7 cellular contexts compared by ENCODE assay signal in the genomic region with DNA sequence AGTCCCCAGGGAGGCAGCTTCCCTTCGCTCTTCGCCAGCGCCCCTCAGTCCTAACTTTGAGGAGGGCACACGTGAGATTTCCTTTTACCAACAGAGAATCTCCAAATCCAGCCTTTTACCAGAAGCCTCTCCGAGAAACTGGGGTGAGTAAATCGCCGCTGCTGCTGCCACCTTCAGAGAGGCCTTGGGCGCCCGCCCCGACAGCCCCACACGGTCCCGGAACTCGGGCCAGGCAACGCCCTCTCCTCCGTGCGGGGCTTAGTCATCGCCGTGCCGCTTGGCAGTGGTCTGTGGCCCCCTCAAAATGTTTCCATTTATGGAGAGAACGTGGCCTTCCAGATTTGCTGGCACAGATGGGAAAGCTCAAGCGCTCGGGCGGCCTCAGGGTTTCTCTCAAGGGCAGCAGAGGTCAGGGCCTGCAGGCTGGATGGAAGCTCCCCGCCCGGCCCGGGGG. TPM values are rescaled to one million over a fixed set of nuclear protein-coding genes. Genes with fewer than 3 reads are reported as not detected.
DNase-seq lines count a peak whose midpoint lies in the region; ATAC-seq and TF ChIP-seq lines count a peak whose summit lies in the region.

No MANE protein-coding gene starts in this region.

- no peak overlapping the region for H3K27ac Mint-ChIP-seq in T-helper 2 cell treated with Interferon-gamma antibody and Interleukin-4, amounts not matched to agents 5 μg/mL and 100 μg/mL, for 36 hours

- H3K4me1 ChIP-seq in SJSA1 (replicated peaks), result peaks cover 56% of the 10 kb centered on the region
- H3K4me1 ChIP-seq in esophagus (ENCODE audit: control insufficient read depth in 2 of 2, insufficient read depth in 2 of 2, low read length in 1 of 2), result peaks cover 2 to 9% of the 10 kb centered on the region in 2 donors
- H3K4me1 ChIP-seq in muscle layer of colon (ENCODE audit: insufficient read depth, low read length), result peaks cover 48% of the 10 kb centered on the region
- peaks cover 10 to 42% (median 21%) of the 10 kb centered on the region in 4 donors for H3K4me1 ChIP-seq in transverse colon

- TF ChIP-seq POLR2A in transverse colon (IDR thresholded peaks at IDR 0.05), result peak; percentile 53

- peak; percentile 85 for TF ChIP-seq EP300 in transverse colon (IDR thresholded peaks at IDR 0.05; ENCODE audit: low read depth)

- H3K9ac ChIP-seq in muscle layer of colon (ENCODE audit: low read length), result peak overlapping the region; percentile 62

- in situ Hi-C loops in transverse colon (cut with MboI; ENCODE audit: low pct_ligation_motif_present in 1 of 4, low pct_unique_long_range_greater_than_20kb in 1 of 4, low sequenced_read_pairs in 3 of 4), result no loop called here

- DNase-seq in SJSA1 (ENCODE audit: low read depth in 1 of 2, low spot score in 2 of 2) (peak; percentile 88 to 93), transverse colon (peak; percentile 74), germinal center (ENCODE audit: low spot score) (no peak)
- DNase-seq in T-helper 2 cell treated with Interferon-gamma antibody and Interleukin-4, amounts not matched to agents 5 μg/mL and 100 μg/mL, for 36 hours (ENCODE audit: low spot score), result no peak

- no peak for ATAC-seq in HG02763 (IDR thresholded peaks at IDR 0.05; ENCODE audit: unreplicated experiment)

- 0 out of 2 replicates have a peak overlapping the region, but pooled peaks have one; percentile 8 for H3K4me3 ChIP-seq in SJSA1
- H3K4me3 ChIP-seq in esophagus (ENCODE audit: low read depth in 1 of 2, low read length in 2 of 2), result no peak overlapping the region
- peak overlapping the region in 1 of 2 donors; percentile 10 for H3K4me3 ChIP-seq in muscle layer of colon (ENCODE audit: low read depth in 1 of 2, low read length in 2 of 2)
- H3K4me3 ChIP-seq in transverse colon, result no peak overlapping the region

- H3K27ac ChIP-seq in SJSA1 (peak overlapping the region; percentile 83), esophagus (ENCODE audit: low read depth in 2 of 2, low read length in 1 of 2) (peak overlapping the region; percentile 84 to 87), muscle layer of colon (ENCODE audit: low read depth, low read length) (peak overlapping the region; percentile 93), transverse colon (peak overlapping the region; percentile 83 to 95 (median 92))

- peaks cover 7% of the 10 kb centered on the region for H3K27me3 Mint-ChIP-seq in T-helper 2 cell treated with Interferon-gamma antibody and Interleukin-4, amounts not matched to agents 5 μg/mL and 100 μg/mL, for 36 hours (ENCODE audit: low read depth)

- intact Hi-C loops in transverse colon (cut with DNase I; ENCODE audit: low total_unique reads), result loop anchor here (2.0 to 5.0 kb wide), 3 partner anchors 32 to 76 kb away; a partner anchor contains a TSS

- no peak for TF ChIP-seq CTCF in transverse colon (IDR thresholded peaks at IDR 0.05)

- H3K9me3 Mint-ChIP-seq in T-helper 2 cell treated with Interferon-gamma antibody and Interleukin-4, amounts not matched to agents 5 μg/mL and 100 μg/mL, for 36 hours, result peaks cover 10% of the 10 kb centered on the region

- peaks cover 3% of the 10 kb centered on the region for H3K9me3 ChIP-seq in SJSA1 (replicated peaks)
- H3K9me3 ChIP-seq in esophagus (ENCODE audit: control insufficient read depth in 2 of 2, insufficient read depth in 1 of 2, low read depth in 1 of 2, low read length in 1 of 2), result peaks cover 0 to 13% of the 10 kb centered on the region in 2 donors
- no peaks in the 10 kb centered on the region for H3K9me3 ChIP-seq in muscle layer of colon (ENCODE audit: low read length)
- H3K9me3 ChIP-seq in transverse colon, result no peaks in the 10 kb centered on the region

- no peak overlapping the region for H3K4me3 Mint-ChIP-seq in T-helper 2 cell treated with Interferon-gamma antibody and Interleukin-4, amounts not matched to agents 5 μg/mL and 100 μg/mL, for 36 hours

- H3K27me3 ChIP-seq in SJSA1 (replicated peaks) (no peaks in the 10 kb centered on the region), esophagus (ENCODE audit: control insufficient read depth in 1 of 2, insufficient read depth in 2 of 2, low read length in 2 of 2) (no peaks in the 10 kb centered on the region), muscle layer of colon (ENCODE audit: control insufficient read depth in 1 of 2, insufficient read depth in 2 of 2, low read length in 2 of 2) (no peaks in the 10 kb centered on the region), transverse colon (no peaks in the 10 kb centered on the region)

- 21 to 32% methylated on average over 26 of the region's 26 CpGs for WGBS in esophagus, 2 donors
- WGBS in transverse colon (ENCODE audit: low coverage in 1 of 2), 2 donors, result 60% methylated on average over 26 of the region's 26 CpGs; no CpG with 5 or more reads in 1 of the 2 donors

- H3K36me3 Mint-ChIP-seq in T-helper 2 cell treated with Interferon-gamma antibody and Interleukin-4, amounts not matched to agents 5 μg/mL and 100 μg/mL, for 36 hours (ENCODE audit: low read depth), result no peaks in the 10 kb centered on the region

- peaks cover 3% of the 10 kb centered on the region for H3K4me1 Mint-ChIP-seq in T-helper 2 cell treated with Interferon-gamma antibody and Interleukin-4, amounts not matched to agents 5 μg/mL and 100 μg/mL, for 36 hours (ENCODE audit: low read depth)

- H3K36me3 ChIP-seq in SJSA1 (no peaks in the 10 kb centered on the region), esophagus (ENCODE audit: control insufficient read depth in 2 of 2, insufficient read depth in 2 of 2, low read length in 1 of 2) (no peaks in the 10 kb centered on the region), muscle layer of colon (ENCODE audit: insufficient read depth, low read length) (no peaks in the 10 kb centered on the region), transverse colon (no peaks in the 10 kb centered on the region)

RNA-seq across cellular contexts. Expression of a gene that starts 41.4 kb away (rescaled TPM):
- total RNA-seq in SJSA1 (2014; rRNA removed; shearing (Covaris generic)), result 310 and 333 TPM in 2 replicates
- polyA plus RNA-seq in esophagus, result 100 to 1,000 TPM; 120 to 161 TPM
- total RNA-seq in transverse colon, result 100 to 1,000 TPM; 172 to 550 (median 346) TPM

Comparison
In these comparisons a context has a peak if more than half of its experiments do, and no peak if none do; other contexts are left out.
1. DNase-seq: peak in SJSA1 (2 of 2) and transverse colon (single experiment); none in T-helper 2 cell treated with Interferon-gamma antibody and Interleukin-4, amounts not matched to agents 5 μg/mL and 100 μg/mL, for 36 hours (single experiment) and germinal center (single experiment).
2. Peak in every context shown above with its lines, with median percentiles within 50 percentile points of each other: H3K27ac ChIP-seq.